Comparison of ENCODE assay signal across 8 cellular contexts in the genomic region with DNA sequence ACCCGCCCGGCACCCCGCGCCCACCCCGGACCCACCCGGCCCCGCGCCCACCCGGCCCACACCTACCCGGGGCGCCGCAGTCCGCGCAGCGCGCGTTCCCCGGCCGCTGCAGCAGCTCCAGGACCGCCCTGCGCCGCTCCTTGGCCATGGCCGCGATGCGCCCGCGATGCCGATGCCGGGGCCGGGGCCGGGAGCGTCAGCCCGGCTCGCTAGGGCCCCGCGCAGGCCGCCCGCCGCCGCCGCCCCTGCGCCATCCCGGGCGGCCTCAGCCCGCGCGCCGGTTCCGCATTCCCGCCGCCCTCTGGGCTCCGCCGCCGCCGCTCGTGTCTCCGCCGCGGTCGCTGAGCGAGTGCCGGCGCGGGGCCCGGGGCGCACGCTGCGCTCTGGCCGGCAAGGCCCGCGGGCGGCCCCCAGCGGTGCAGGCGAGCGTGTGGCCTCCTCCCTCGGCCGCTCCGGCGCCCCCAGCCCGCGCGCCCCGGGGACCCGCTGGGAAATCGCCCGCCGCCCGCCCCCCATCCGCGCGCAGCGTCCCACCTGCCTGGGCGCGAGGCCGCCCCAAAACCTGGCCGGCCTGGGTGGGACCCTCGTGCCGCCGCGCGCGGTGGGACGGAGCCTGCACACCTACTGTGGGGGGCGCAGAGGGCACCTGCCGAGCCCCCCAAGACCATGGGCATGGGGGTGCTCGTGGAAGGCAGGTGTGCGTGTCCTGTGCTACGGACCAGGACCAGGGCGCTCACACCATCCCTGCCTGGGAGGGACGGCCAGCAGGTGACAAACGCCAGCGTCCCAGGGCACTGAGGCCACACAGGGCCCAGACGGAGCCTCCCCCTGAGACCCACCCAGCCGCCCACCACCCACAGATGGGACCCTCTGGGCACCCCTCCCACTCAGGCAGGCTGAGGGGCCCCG. TPM values are rescaled to one million over a fixed set of nuclear protein-coding genes. Genes with fewer than 3 reads are reported as not detected.
DNase-seq lines count a peak whose midpoint lies in the region; ATAC-seq and TF ChIP-seq lines count a peak whose summit lies in the region.

A gene with protein sequence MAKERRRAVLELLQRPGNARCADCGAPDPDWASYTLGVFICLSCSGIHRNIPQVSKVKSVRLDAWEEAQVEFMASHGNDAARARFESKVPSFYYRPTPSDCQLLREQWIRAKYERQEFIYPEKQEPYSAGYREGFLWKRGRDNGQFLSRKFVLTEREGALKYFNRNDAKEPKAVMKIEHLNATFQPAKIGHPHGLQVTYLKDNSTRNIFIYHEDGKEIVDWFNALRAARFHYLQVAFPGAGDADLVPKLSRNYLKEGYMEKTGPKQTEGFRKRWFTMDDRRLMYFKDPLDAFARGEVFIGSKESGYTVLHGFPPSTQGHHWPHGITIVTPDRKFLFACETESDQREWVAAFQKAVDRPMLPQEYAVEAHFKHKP (minus strand): TSS at position 351 of the 909 bp plus-strand sequence. CDS start 203 bp downstream, at position 148.

- TF ChIP-seq POLR2A in tibial nerve (IDR thresholded peaks at IDR 0.05) = no peak

- H3K9me3 Mint-ChIP-seq in Caco-2 (ENCODE audit: unreplicated experiment) = no peaks in the 10 kb centered on the region

- no peaks in the 10 kb centered on the region for H3K36me3 ChIP-seq in Caco-2 (ENCODE audit: control insufficient read depth, insufficient read depth, low read length)
- H3K36me3 ChIP-seq in neuron (ENCODE audit: insufficient read depth, low read length) = no peaks in the 10 kb centered on the region
- no peaks in the 10 kb centered on the region for H3K36me3 ChIP-seq in tibial nerve

- no peaks in the 10 kb centered on the region for H3K27me3 Mint-ChIP-seq in Caco-2 (ENCODE audit: insufficient read depth, unreplicated experiment)

- CTCF ChIA-PET in Caco-2 (lab: Charles Lee) = no interaction called here

- intact Hi-C loops in Caco-2 (cut with micrococcal nuclease; ENCODE audit: unreplicated experiment) = no loop called here

- DNase-seq in Caco-2 (peak; percentile 52 to 87), NCI-H226 (peak; percentile 62), activated T-helper 1 cell treated with Interleukin-2 at 50 U/mL for 16 hours (ENCODE audit: low read depth) (peak; percentile 36), globus pallidus (ENCODE audit: low spot score) (peak; percentile 72), tibial nerve (ENCODE audit: low spot score in 2 of 2) (no peak), NCI-H345 treated with DMSO at 0.1 percent for 48 hours (lab: John Stamatoyannopoulos, UW; ENCODE audit: unreplicated experiment) (no peak)

- H3K4me3 ChIP-seq in Caco-2 (ENCODE audit: low read depth, low read length) (peak within 1 kb of the TSS; percentile 92), neuron (ENCODE audit: low read length) (peak within 1 kb of the TSS; percentile 50), tibial nerve (peak within 1 kb of the TSS; percentile 55 to 74 (median 64))

- peak; percentile 45 for ATAC-seq in GM21526 (IDR thresholded peaks at IDR 0.05; ENCODE audit: low FRiP score, unreplicated experiment)

- H3K27ac Mint-ChIP-seq in Caco-2 (ENCODE audit: unreplicated experiment) = peak within 1 kb of the TSS; percentile 70

- H3K4me1 Mint-ChIP-seq in Caco-2 (ENCODE audit: low read depth, unreplicated experiment) = no peaks in the 10 kb centered on the region

- WGBS in tibial nerve, 2 donors = 15 to 58% methylated on average over 5 to 50 of the region's 115 CpGs

- H3K27me3 ChIP-seq in Caco-2 (replicated peaks; ENCODE audit: control insufficient read depth, insufficient read depth, low read length) (no peaks in the 10 kb centered on the region), neuron (ENCODE audit: insufficient read depth, low read length) (peaks cover 24% of the 10 kb centered on the region), tibial nerve (peaks cover 0 to 52% of the 10 kb centered on the region in 2 donors)

- peak within 1 kb of the TSS; percentile 61 to 91 (median 80) for H3K27ac ChIP-seq in tibial nerve

- peaks cover 13% of the 10 kb centered on the region for H3K36me3 Mint-ChIP-seq in Caco-2 (ENCODE audit: insufficient read depth, unreplicated experiment)

- POLR2A ChIA-PET in Caco-2 (lab: Charles Lee) = no interaction called here

- no TSS peak for BruUV-seq in Caco-2 (replicated peaks; lab: Mats Ljungman, UMichigan)

- peak in 1 of 2 experiments; percentile 32 for TF ChIP-seq CTCF in Caco-2 (IDR thresholded peaks at IDR 0.05; ENCODE audit: insufficient read depth in 1 of 2, low read depth in 1 of 2, low read length in 1 of 2, severe bottlenecking in 1 of 2, unreplicated experiment in 1 of 2)
- peak in 4 of 5 experiments; percentile 42 to 73 (median 62) for TF ChIP-seq CTCF in tibial nerve (IDR thresholded peaks at IDR 0.05)

- H2AFZ ChIP-seq in neuron (ENCODE audit: low read depth, low read length) = no peak within 1 kb of the TSS

- H3K4me3 Mint-ChIP-seq in Caco-2 (ENCODE audit: unreplicated experiment) = peak within 1 kb of the TSS; percentile 74

- H3K9me3 ChIP-seq in Caco-2 (no peaks in the 10 kb centered on the region), neuron (ENCODE audit: low read length) (no peaks in the 10 kb centered on the region), tibial nerve (no peaks in the 10 kb centered on the region)

- peaks cover 18% of the 10 kb centered on the region for H3K4me1 ChIP-seq in Caco-2
- peaks cover 8% of the 10 kb centered on the region for H3K4me1 ChIP-seq in neuron (ENCODE audit: insufficient read depth, low read length)
- peaks cover 0 to 38% (median 15%) of the 10 kb centered on the region in 4 donors for H3K4me1 ChIP-seq in tibial nerve

- no peak for TF ChIP-seq EP300 in tibial nerve (IDR thresholded peaks at IDR 0.05)

RNA-seq across cellular contexts. Expression of the gene that starts here (rescaled TPM):
- total RNA-seq in Caco-2 (2022) (65.6 and 77.6 TPM in 2 replicates), tibial nerve (10 to 100 TPM; 29.3 to 53.0 (median 39.6) TPM)

Comparison
In these comparisons a context has a peak if more than half of its experiments do, and no peak if none do; other contexts are left out.
1. DNase-seq: peak in Caco-2 (2 of 2), NCI-H226 (single experiment), activated T-helper 1 cell treated with Interleukin-2 at 50 U/mL for 16 hours (single experiment) and globus pallidus (single experiment); none in tibial nerve (0 of 2) and NCI-H345 treated with DMSO at 0.1 percent for 48 hours (single experiment).
2. Peak in every context shown above with its lines, with median percentiles within 50 percentile points of each other: H3K4me3 ChIP-seq.